7 cellular contexts compared by ENCODE assay signal in the genomic region with DNA sequence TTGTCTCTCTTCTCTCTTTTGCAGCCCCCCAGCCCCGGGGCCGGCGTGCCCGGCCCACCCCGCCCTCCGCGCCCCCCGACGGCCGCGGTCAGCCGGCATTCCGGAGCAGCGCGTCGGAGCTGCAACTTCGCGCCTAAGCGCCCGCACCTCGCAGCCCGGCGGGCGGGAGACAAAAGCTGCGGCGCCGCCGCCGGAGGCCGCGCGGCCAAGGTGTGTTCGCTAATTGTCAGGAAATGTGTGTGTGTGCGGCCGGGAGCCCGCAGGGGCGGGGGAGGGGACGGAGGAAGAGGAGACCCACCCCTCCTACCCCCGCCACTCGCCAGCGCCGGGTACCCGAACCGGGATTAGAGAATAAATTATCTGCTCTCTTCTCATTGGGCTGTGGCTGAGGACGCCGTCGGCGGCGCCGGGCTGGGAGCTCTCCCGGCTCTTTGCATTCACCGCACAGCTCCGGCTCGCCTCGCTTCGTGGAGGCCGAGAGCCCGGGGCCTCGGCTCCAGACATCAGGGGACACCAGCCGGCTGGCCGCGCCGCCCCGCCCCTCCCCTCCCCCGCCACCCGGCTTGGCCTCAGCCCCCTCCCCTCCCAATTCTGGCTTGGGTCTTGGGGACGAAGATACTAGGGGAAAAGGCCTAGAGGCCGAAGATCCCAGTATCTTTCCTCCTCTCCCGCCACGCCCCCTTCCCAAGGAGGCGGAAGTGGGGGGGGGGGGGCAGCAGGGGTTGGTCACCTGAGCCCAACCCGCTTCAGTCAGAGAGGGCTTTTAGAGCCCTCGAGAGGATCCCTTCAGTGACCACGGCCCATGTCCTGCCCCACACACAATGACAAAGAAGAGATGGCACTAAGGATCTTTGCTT. TPM values are rescaled to one million over a fixed set of nuclear protein-coding genes. Genes with fewer than 3 reads are reported as not detected.
DNase-seq lines count a peak whose midpoint lies in the region; ATAC-seq and TF ChIP-seq lines count a peak whose summit lies in the region.

No MANE protein-coding gene starts in this region.

- CTCF ChIA-PET in HEK293 (lab: Yijun Ruan, JAX) = interaction anchor here (0.7 to 3.7 kb wide), 6 partner anchors 26 to 67 kb away, joined by 3 to 24 read pairs (median 4); no protein-coding TSS in a partner anchor

- DNase-seq in NCI-H510A treated with DMSO at 0.1 percent for 48 hours (lab: John Stamatoyannopoulos, UW) = peak; percentile 83

- ATAC-seq in GM19397 (IDR thresholded peaks at IDR 0.05; ENCODE audit: unreplicated experiment) = no peak
- no peak for ATAC-seq in GM19351 (IDR thresholded peaks at IDR 0.05; ENCODE audit: unreplicated experiment)
- ATAC-seq in HG03565 (IDR thresholded peaks at IDR 0.05; ENCODE audit: unreplicated experiment) = no peak

- no peaks in the 10 kb centered on the region; the same call in 1 of the 2 replicates for H3K4me1 ChIP-seq in HEK293 (ENCODE audit: control insufficient read depth, insufficient read depth, low read length)
- peaks cover 29% of the 10 kb centered on the region for H3K4me1 ChIP-seq in ectodermal cell (ENCODE audit: control insufficient read depth, insufficient read depth, low read length)

- TF ChIP-seq CTCF in HEK293 (tag by site-specific recombination; IDR thresholded peaks at IDR 0.05) = no peak

- WGBS in ectodermal cell, 2 experiments = 1% methylated on average over 71 to 73 of the region's 74 CpGs

- H3K27ac ChIP-seq in HEK293 (ENCODE audit: extremely low read depth, low read depth, low read length) (no peak overlapping the region), ectodermal cell (ENCODE audit: insufficient read depth, low read depth, low read length, poor library complexity, severe bottlenecking) (peak overlapping the region; percentile 72), skin epidermis (no peak overlapping the region)

- POLR2A ChIA-PET in HEK293 (lab: Yijun Ruan, JAX) = no interaction called here

- H3K4me3 ChIP-seq in HEK293 (ENCODE audit: low read depth, low read length) (peak overlapping the region; percentile 34; the same call in 1 of the 2 replicates), ectodermal cell (ENCODE audit: insufficient read depth, low read depth, low read length) (peak overlapping the region; percentile 86), skin epidermis (peak overlapping the region in 4 of 7 experiments; percentile 9 to 30 (median 16))

- H3K36me3 ChIP-seq in HEK293 (ENCODE audit: control insufficient read depth in 2 of 2, insufficient read depth in 1 of 2, low read length in 2 of 2) = no peaks in the 10 kb centered on the region
- H3K36me3 ChIP-seq in ectodermal cell (ENCODE audit: control insufficient read depth, insufficient read depth, low read length) = no peaks in the 10 kb centered on the region

- peaks cover 24% of the 10 kb centered on the region for H3K27me3 ChIP-seq in ectodermal cell (ENCODE audit: control insufficient read depth, insufficient read depth, low read length, poor library complexity, severe bottlenecking)

- H3K9me3 ChIP-seq in HEK293 (ENCODE audit: control insufficient read depth, insufficient read depth, low read depth, low read length) (no peaks in the 10 kb centered on the region), ectodermal cell (ENCODE audit: control insufficient read depth, low read length) (no peaks in the 10 kb centered on the region)

TF ChIP-seq in HEK293, 187 proteins besides CTCF, POLR2A, EP300 and RAD21 (continues in another document):
- peak; percentile 78 for TF ChIP-seq ZNF449 (tag by site-specific recombination; IDR thresholded peaks at IDR 0.05)
- TF ChIP-seq ZNF2 (tag by site-specific recombination; IDR thresholded peaks at IDR 0.05) = no peak
- TF ChIP-seq, protein P1, sequence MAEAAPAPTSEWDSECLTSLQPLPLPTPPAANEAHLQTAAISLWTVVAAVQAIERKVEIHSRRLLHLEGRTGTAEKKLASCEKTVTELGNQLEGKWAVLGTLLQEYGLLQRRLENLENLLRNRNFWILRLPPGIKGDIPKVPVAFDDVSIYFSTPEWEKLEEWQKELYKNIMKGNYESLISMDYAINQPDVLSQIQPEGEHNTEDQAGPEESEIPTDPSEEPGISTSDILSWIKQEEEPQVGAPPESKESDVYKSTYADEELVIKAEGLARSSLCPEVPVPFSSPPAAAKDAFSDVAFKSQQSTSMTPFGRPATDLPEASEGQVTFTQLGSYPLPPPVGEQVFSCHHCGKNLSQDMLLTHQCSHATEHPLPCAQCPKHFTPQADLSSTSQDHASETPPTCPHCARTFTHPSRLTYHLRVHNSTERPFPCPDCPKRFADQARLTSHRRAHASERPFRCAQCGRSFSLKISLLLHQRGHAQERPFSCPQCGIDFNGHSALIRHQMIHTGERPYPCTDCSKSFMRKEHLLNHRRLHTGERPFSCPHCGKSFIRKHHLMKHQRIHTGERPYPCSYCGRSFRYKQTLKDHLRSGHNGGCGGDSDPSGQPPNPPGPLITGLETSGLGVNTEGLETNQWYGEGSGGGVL (tag by site-specific recombination; IDR thresholded peaks at IDR 0.05) = peak; percentile 87
- no peak for TF ChIP-seq ZNF416 (tag by site-specific recombination; IDR thresholded peaks at IDR 0.05)
- no peak for TF ChIP-seq TCF7L2 (IDR thresholded peaks at IDR 0.05; ENCODE audit: borderline replicate concordance, low read depth, low read length)
- TF ChIP-seq ZFP41 (tag by site-specific recombination; IDR thresholded peaks at IDR 0.05; ENCODE audit: borderline replicate concordance) = no peak
- TF ChIP-seq ZBTB26 (tag by site-specific recombination; optimal IDR thresholded peaks at IDR 0.05) = peak; percentile 65
- TF ChIP-seq SP2 (tag by site-specific recombination; IDR thresholded peaks at IDR 0.05) = peak; percentile 49
- no peak for TF ChIP-seq ZNF626 (tag by site-specific recombination; IDR thresholded peaks at IDR 0.05)
- TF ChIP-seq ZNF221 (tag by site-specific recombination; IDR thresholded peaks at IDR 0.05; ENCODE audit: borderline replicate concordance) = no peak
- TF ChIP-seq, protein P2, sequence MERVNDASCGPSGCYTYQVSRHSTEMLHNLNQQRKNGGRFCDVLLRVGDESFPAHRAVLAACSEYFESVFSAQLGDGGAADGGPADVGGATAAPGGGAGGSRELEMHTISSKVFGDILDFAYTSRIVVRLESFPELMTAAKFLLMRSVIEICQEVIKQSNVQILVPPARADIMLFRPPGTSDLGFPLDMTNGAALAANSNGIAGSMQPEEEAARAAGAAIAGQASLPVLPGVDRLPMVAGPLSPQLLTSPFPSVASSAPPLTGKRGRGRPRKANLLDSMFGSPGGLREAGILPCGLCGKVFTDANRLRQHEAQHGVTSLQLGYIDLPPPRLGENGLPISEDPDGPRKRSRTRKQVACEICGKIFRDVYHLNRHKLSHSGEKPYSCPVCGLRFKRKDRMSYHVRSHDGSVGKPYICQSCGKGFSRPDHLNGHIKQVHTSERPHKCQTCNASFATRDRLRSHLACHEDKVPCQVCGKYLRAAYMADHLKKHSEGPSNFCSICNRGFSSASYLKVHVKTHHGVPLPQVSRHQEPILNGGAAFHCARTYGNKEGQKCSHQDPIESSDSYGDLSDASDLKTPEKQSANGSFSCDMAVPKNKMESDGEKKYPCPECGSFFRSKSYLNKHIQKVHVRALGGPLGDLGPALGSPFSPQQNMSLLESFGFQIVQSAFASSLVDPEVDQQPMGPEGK (tag by site-specific recombination; IDR thresholded peaks at IDR 0.05) = 0 out of 2 replicates have a peak, but pooled peaks have one; percentile 45
- TF ChIP-seq KLF8 (tag by site-specific recombination; IDR thresholded peaks at IDR 0.05) = 0 out of 2 replicates have a peak, but pooled peaks have one; percentile 25
- TF ChIP-seq, protein P3, sequence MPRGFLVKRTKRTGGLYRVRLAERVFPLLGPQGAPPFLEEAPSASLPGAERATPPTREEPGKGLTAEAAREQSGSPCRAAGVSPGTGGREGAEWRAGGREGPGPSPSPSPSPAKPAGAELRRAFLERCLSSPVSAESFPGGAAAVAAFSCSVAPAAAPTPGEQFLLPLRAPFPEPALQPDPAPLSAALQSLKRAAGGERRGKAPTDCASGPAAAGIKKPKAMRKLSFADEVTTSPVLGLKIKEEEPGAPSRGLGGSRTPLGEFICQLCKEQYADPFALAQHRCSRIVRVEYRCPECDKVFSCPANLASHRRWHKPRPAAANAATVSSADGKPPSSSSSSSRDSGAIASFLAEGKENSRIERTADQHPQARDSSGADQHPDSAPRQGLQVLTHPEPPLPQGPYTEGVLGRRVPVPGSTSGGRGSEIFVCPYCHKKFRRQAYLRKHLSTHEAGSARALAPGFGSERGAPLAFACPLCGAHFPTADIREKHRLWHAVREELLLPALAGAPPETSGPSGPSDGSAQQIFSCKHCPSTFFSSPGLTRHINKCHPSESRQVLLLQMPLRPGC (tag by site-specific recombination; IDR thresholded peaks at IDR 0.05) = no peak

RNA-seq across cellular contexts. Expression of gene BLACAT1, which starts 1.3 kb away (rescaled TPM):
- polyA plus RNA-seq in ectodermal cell (2013, experiment 1 of 4) = 16.6 TPM
- 19.7 TPM for polyA plus RNA-seq in ectodermal cell (2013, experiment 2 of 4)
- polyA plus RNA-seq in ectodermal cell (2013, experiment 3 of 4) = 8.4 TPM
- 9.3 TPM for polyA plus RNA-seq in ectodermal cell (2013, experiment 4 of 4)

RNA-seq across cellular contexts. Expression of gene LEMD1, which starts 35.2 kb away (rescaled TPM):
- 30.6 TPM for polyA plus RNA-seq in ectodermal cell (2013, experiment 1 of 4)
- 29.1 TPM for polyA plus RNA-seq in ectodermal cell (2013, experiment 2 of 4)
- 15.1 TPM for polyA plus RNA-seq in ectodermal cell (2013, experiment 3 of 4)
- 21.4 TPM for polyA plus RNA-seq in ectodermal cell (2013, experiment 4 of 4)

RNA-seq across cellular contexts. Expression of gene CDK18, which starts 47.4 kb away (rescaled TPM):
- polyA plus RNA-seq in ectodermal cell (2013, experiment 1 of 4) = 37.4 TPM
- 34.2 TPM for polyA plus RNA-seq in ectodermal cell (2013, experiment 2 of 4)
- 26.0 TPM for polyA plus RNA-seq in ectodermal cell (2013, experiment 3 of 4)
- 31.5 TPM for polyA plus RNA-seq in ectodermal cell (2013, experiment 4 of 4)

Comparison
In these comparisons a context has a peak if more than half of its experiments do, and no peak if none do; other contexts are left out.
1. H3K4me3 ChIP-seq: peak in every context shown above with its lines; median percentile 86 in ectodermal cell; 34 in HEK293; 16 in skin epidermis.